Comparison of ENCODE assay signal across 16 cellular contexts in the genomic region with DNA sequence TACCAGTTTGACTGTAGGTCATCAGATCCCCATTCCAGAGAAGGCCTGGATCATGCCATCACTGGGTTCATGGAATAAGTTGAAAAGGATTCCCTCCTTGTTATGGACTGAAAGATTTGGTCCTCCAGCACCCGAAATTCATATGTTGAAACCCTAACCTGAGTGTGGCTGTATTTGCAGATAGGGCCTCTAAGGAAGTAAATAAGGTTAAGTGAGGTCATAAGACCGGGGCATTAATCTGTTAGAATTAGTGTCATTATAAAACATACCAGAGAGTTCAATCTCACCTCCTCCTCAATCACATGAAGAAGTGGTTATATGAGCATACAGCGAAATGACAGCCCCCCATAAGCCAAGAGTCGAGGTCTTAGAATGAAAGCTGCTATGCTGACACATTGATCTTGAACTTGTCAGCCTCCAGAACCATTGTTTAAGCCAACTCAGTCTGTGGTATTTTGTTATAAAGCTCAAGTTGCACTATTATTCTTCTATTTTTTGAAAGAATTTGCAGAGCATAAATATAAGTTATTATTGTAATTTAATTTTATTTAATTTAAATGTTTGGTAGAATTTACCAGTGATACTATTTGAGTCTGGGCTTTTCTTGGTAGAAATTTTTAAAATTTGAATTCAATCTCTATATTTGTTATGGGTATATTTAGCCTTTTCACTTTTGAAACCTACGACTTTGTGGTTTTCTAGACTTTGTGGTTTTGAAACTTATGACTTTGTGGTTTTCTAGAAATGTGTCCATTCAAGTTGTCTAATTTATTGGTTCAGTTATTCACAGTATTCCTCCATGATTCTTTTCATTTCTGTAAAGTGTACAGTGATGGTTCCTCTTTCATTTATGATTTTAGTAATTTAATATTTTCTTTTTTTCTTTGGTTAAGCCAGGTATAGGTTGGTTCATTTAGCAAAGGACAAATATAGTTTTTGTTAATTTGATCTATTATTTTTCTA.
A peak's percentile ranks its signal among the peaks of the same experiment; 100 is the strongest.
DNase-seq lines count a peak whose midpoint lies in the region; ATAC-seq and TF ChIP-seq lines count a peak whose summit lies in the region.
"Had no signal": no experiment of that assay in that cellular context is flagged by ENCODE, and none has a peak within 500 bp of the region (broad histone marks: within the 10 kb centered on the region; RNA-seq: fewer than 3 reads in every experiment).

No MANE protein-coding gene starts in this region.

- peaks cover 3% of the 10 kb centered on the region for H3K9me3 ChIP-seq in CD8-positive, alpha-beta T cell (ENCODE audit: low read length)
- H3K9me3 ChIP-seq: gastroesophageal sphincter had no signal

- no peaks in the 10 kb centered on the region for H3K27me3 ChIP-seq in CD8-positive, alpha-beta T cell (ENCODE audit: insufficient read depth, low read length)
- H3K27me3 ChIP-seq: gastroesophageal sphincter had no signal

- intact Hi-C loops in CD8-positive, alpha-beta T cell (cut with DNase I, micrococcal nuclease), result no loop called here

- H3K36me3 Mint-ChIP-seq in CD8-positive, alpha-beta T cell, result no peaks in the 10 kb centered on the region
- H3K36me3 Mint-ChIP-seq in mesothelial cell of epicardium, result no peaks in the 10 kb centered on the region
- H3K36me3 Mint-ChIP-seq: activated CD4-positive, alpha-beta memory T cell treated with anti-CD3 and anti-CD28 coated beads for 36 hours; stimulated activated memory B cell treated with anti-CD40 and anti-IgM and Interleukin-4, amounts not matched to agents 10 μg/mL and 1 μg/mL and 100 μg/mL, for 72 hours had no signal

- no peaks in the 10 kb centered on the region for H3K4me1 Mint-ChIP-seq in CD8-positive, alpha-beta T cell (ENCODE audit: low read depth)
- H3K4me1 Mint-ChIP-seq in mesothelial cell of epicardium, result peaks cover 1% of the 10 kb centered on the region
- H3K4me1 Mint-ChIP-seq: stimulated activated memory B cell treated with anti-CD40 and anti-IgM and Interleukin-4, amounts not matched to agents 10 μg/mL and 1 μg/mL and 100 μg/mL, for 72 hours had no signal

- CTCF ChIA-PET in CD8-positive, alpha-beta T cell (lab: Charles Lee), result no interaction called here

- H3K27ac Mint-ChIP-seq in CD8-positive, alpha-beta T cell, result no peak overlapping the region
- no peak overlapping the region for H3K27ac Mint-ChIP-seq in mesothelial cell of epicardium
- H3K27ac Mint-ChIP-seq: activated CD4-positive, alpha-beta memory T cell treated with anti-CD3 and anti-CD28 coated beads for 36 hours; dendritic cell treated with granulocyte-macrophage colony-stimulating factor and Interleukin-4, amounts not matched to agents 40 ng/mL and 50 ng/mL, for 4 days; stimulated activated memory B cell treated with anti-CD40 and anti-IgM and Interleukin-4, amounts not matched to agents 10 μg/mL and 1 μg/mL and 100 μg/mL, for 72 hours had no signal

- no peak overlapping the region for H3K4me3 ChIP-seq in CD8-positive, alpha-beta T cell (ENCODE audit: low read depth, low read length)
- H3K4me3 ChIP-seq: gastroesophageal sphincter had no signal

- POLR2A ChIA-PET in CD8-positive, alpha-beta T cell (lab: Charles Lee), result no interaction called here

- H3K4me1 ChIP-seq in CD8-positive, alpha-beta T cell (ENCODE audit: insufficient read depth, low read length), result no peaks in the 10 kb centered on the region
- H3K4me1 ChIP-seq: gastroesophageal sphincter had no signal

- ATAC-seq in GM19395 (IDR thresholded peaks at IDR 0.05; ENCODE audit: unreplicated experiment) (peak; percentile 81), HG02884 (IDR thresholded peaks at IDR 0.05; ENCODE audit: unreplicated experiment) (peak; percentile 80)
- no peak for ATAC-seq in CD8-positive, alpha-beta T cell
- ATAC-seq: gastroesophageal sphincter; stimulated activated memory B cell treated with anti-CD40 and anti-IgM and Interleukin-4, amounts not matched to agents 10 μg/mL and 1 μg/mL and 100 μg/mL, for 72 hours had no signal

- no peaks in the 10 kb centered on the region for H3K27me3 Mint-ChIP-seq in CD8-positive, alpha-beta T cell (ENCODE audit: low read depth)
- no peaks in the 10 kb centered on the region for H3K27me3 Mint-ChIP-seq in mesothelial cell of epicardium (ENCODE audit: low read depth)
- H3K27me3 Mint-ChIP-seq: activated CD4-positive, alpha-beta memory T cell treated with anti-CD3 and anti-CD28 coated beads for 36 hours; dendritic cell treated with granulocyte-macrophage colony-stimulating factor and Interleukin-4, amounts not matched to agents 40 ng/mL and 50 ng/mL, for 4 days; stimulated activated memory B cell treated with anti-CD40 and anti-IgM and Interleukin-4, amounts not matched to agents 10 μg/mL and 1 μg/mL and 100 μg/mL, for 72 hours had no signal

- H3K9me3 Mint-ChIP-seq in CD8-positive, alpha-beta T cell, result peaks cover 11% of the 10 kb centered on the region
- peaks cover 14% of the 10 kb centered on the region for H3K9me3 Mint-ChIP-seq in mesothelial cell of epicardium
- H3K9me3 Mint-ChIP-seq: stimulated activated memory B cell treated with anti-CD40 and anti-IgM and Interleukin-4, amounts not matched to agents 10 μg/mL and 1 μg/mL and 100 μg/mL, for 72 hours had no signal

- H3K4me3 Mint-ChIP-seq in CD8-positive, alpha-beta T cell, result no peak overlapping the region
- H3K4me3 Mint-ChIP-seq in mesothelial cell of epicardium, result no peak overlapping the region
- H3K4me3 Mint-ChIP-seq: activated CD4-positive, alpha-beta memory T cell treated with anti-CD3 and anti-CD28 coated beads for 36 hours; dendritic cell treated with granulocyte-macrophage colony-stimulating factor and Interleukin-4, amounts not matched to agents 40 ng/mL and 50 ng/mL, for 4 days; stimulated activated memory B cell treated with anti-CD40 and anti-IgM and Interleukin-4, amounts not matched to agents 10 μg/mL and 1 μg/mL and 100 μg/mL, for 72 hours had no signal

- H3K27ac ChIP-seq in CD8-positive, alpha-beta T cell (ENCODE audit: low read depth, low read length), result no peak overlapping the region
- H3K27ac ChIP-seq: gastroesophageal sphincter, HL-60 had no signal

- DNase-seq in MV-4-11 (lab: John Stamatoyannopoulos, UW) (peak; percentile 80), renal cortical epithelial cell (ENCODE audit: low read depth) (peak; percentile 8), mesothelial cell of epicardium (ENCODE audit: low spot score in 2 of 2, unreplicated experiment in 2 of 2) (no peak)
- no peak for DNase-seq in CD8-positive, alpha-beta T cell
- no peak for DNase-seq in activated CD4-positive, CD25-positive, alpha-beta regulatory T cell treated with anti-CD3 and anti-CD28 coated beads, Interleukin-2, amount 50 U/mL, for 72 hours
- DNase-seq: activated CD4-positive, alpha-beta memory T cell treated with anti-CD3 and anti-CD28 coated beads for 36 hours; activated naive CD4-positive, alpha-beta T cell treated with Interleukin-2 at 50 U/mL for 16 hours; NCI-H1105 treated with DMSO at 0.1 percent for 48 hours; NCI-H748 treated with DMSO at 0.1 percent for 48 hours; occipital lobe had no signal

- H3K36me3 ChIP-seq in CD8-positive, alpha-beta T cell (ENCODE audit: insufficient read depth, low read length), result no peaks in the 10 kb centered on the region
- H3K36me3 ChIP-seq: gastroesophageal sphincter had no signal

- no peak for TF ChIP-seq CTCF in CD8-positive, alpha-beta T cell (IDR thresholded peaks at IDR 0.05)
- TF ChIP-seq CTCF in mesothelial cell of epicardium (IDR thresholded peaks at IDR 0.05; ENCODE audit: unreplicated experiment), result no peak

Comparison
In these comparisons a context has a peak if more than half of its experiments do, and no peak if none do; other contexts are left out.
1. DNase-seq: peak in MV-4-11 (single experiment) and renal cortical epithelial cell (single experiment); none in CD8-positive, alpha-beta T cell (0 of 7), mesothelial cell of epicardium (0 of 2) and activated CD4-positive, CD25-positive, alpha-beta regulatory T cell treated with anti-CD3 and anti-CD28 coated beads, Interleukin-2, amount 50 U/mL, for 72 hours (single experiment).